In the genomic region with DNA sequence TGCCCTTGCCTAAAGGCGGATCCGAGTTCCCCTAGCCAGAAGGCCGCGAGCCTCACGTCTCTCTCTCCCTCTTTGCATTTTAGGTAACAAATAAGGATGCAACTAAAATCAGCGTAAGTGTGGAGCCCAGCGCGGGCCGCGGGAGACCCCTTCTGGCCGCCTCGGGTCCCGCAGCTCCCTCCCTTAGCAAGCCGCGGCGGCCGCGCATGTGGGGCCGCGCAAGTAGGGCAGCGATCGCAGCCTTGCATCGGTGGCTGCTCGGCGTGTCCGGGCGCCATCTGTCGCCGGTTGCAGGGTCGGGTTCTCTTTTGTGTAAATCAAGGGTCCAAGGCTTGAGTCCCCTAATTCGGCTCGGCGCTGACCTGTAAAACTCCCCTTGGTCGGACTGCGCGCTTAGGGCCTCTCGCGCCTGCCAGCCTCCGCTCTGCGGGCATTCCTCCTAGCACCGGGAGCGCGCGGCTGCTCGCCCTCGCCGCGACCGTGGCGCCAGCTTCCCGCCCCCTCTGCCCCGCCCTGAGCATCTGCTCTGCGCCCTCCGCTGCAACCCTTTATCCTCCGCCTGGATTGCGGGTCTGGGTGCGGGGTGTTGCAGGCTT, we compare ENCODE assay signal across 9 cellular contexts. TPM values are rescaled to one million over a fixed set of nuclear protein-coding genes. Genes with fewer than 3 reads are reported as not detected.
DNase-seq lines count a peak whose midpoint lies in the region; ATAC-seq and TF ChIP-seq lines count a peak whose summit lies in the region.
"Had no signal": no experiment of that assay in that cellular context is flagged by ENCODE, and none has a peak within 500 bp of the region (broad histone marks: within the 10 kb centered on the region; RNA-seq: fewer than 3 reads in every experiment).

No MANE protein-coding gene starts in this region.

- H3K4me3 ChIP-seq in heart right ventricle: peak overlapping the region in 8 of 10 donors; percentile 3 to 44 (median 32)
- no peak overlapping the region for H3K4me3 ChIP-seq in prostate gland
- H3K4me3 ChIP-seq in urinary bladder (ENCODE audit: low read depth, low read length): peak overlapping the region; percentile 6

- ATAC-seq in HG03196 (IDR thresholded peaks at IDR 0.05; ENCODE audit: unreplicated experiment): peak; percentile 58
- ATAC-seq in heart right ventricle: peak; percentile 62 to 83 (median 80)
- no peak for ATAC-seq in HG03439 (IDR thresholded peaks at IDR 0.05; ENCODE audit: unreplicated experiment)

- DNase-seq in RPMI8226: peak; percentile 75
- DNase-seq in heart right ventricle: peak; percentile 25 to 49
- no peak for DNase-seq in prostate gland (ENCODE audit: low spot score)

- H3K9me3 ChIP-seq in heart right ventricle (no peaks in the 10 kb centered on the region), prostate gland (no peaks in the 10 kb centered on the region)
- H3K9me3 ChIP-seq: neutrophil had no signal

- H3K4me3 Mint-ChIP-seq in activated naive CD8-positive, alpha-beta T cell: peak overlapping the region; percentile 77

- no peak for TF ChIP-seq POLR2A in prostate gland (IDR thresholded peaks at IDR 0.05)

- H3K36me3 Mint-ChIP-seq in activated naive CD8-positive, alpha-beta T cell: no peaks in the 10 kb centered on the region

- H3K27me3 ChIP-seq in heart right ventricle: peaks cover 54 to 100% (median 99%) of the 10 kb centered on the region in 7 donors
- peaks cover 70% of the 10 kb centered on the region for H3K27me3 ChIP-seq in prostate gland (replicated peaks; ENCODE audit: insufficient read depth)

- 1% methylated on average over 57 of the region's 57 CpGs for WGBS in heart right ventricle, 2 donors
- WGBS in prostate gland: 2% methylated on average over 57 of the region's 57 CpGs
- WGBS in urinary bladder: under 1% methylated on average over 57 of the region's 57 CpGs

- intact Hi-C loops in heart right ventricle (cut with DNase I) (loop anchor here in 2 of 10 donors (10.0 kb wide), 2 partner anchors 244 to 794 kb away; no protein-coding TSS in a partner anchor), prostate gland (cut with DNase I) (loop anchor here (10.0 kb wide), 1 partner anchor 794 kb away; no protein-coding TSS in a partner anchor)

- peaks cover 6 to 47% (median 40%) of the 10 kb centered on the region in 9 donors for H3K4me1 ChIP-seq in heart right ventricle
- peaks cover 7% of the 10 kb centered on the region for H3K4me1 ChIP-seq in prostate gland (replicated peaks)
- no peaks in the 10 kb centered on the region for H3K4me1 ChIP-seq in urinary bladder (ENCODE audit: insufficient read depth)

- peaks cover 38% of the 10 kb centered on the region for H3K27me3 Mint-ChIP-seq in activated naive CD8-positive, alpha-beta T cell

- H3K27ac ChIP-seq in heart right ventricle (no peak overlapping the region), prostate gland (no peak overlapping the region), urinary bladder (ENCODE audit: low read depth) (no peak overlapping the region)
- H3K27ac ChIP-seq: neutrophil had no signal

- TF ChIP-seq CTCF in GM12874 (IDR thresholded peaks at IDR 0.05; ENCODE audit: insufficient read depth, low read depth, low read length): peak; percentile 79
- peak; percentile 32 to 86 (median 74) for TF ChIP-seq CTCF in heart right ventricle (IDR thresholded peaks at IDR 0.05)
- TF ChIP-seq CTCF in prostate gland (IDR thresholded peaks at IDR 0.05): peak in 3 of 4 experiments; percentile 30 to 50 (median 46)

- H3K4me1 Mint-ChIP-seq in activated naive CD8-positive, alpha-beta T cell (ENCODE audit: low read depth): peaks cover 21% of the 10 kb centered on the region

- no peaks in the 10 kb centered on the region for H3K9me3 Mint-ChIP-seq in activated naive CD8-positive, alpha-beta T cell (ENCODE audit: low read depth)

- no peak overlapping the region for H3K27ac Mint-ChIP-seq in activated naive CD8-positive, alpha-beta T cell

- H3K36me3 ChIP-seq in heart right ventricle (no peaks in the 10 kb centered on the region), prostate gland (no peaks in the 10 kb centered on the region), urinary bladder (ENCODE audit: insufficient read depth) (no peaks in the 10 kb centered on the region)
- H3K36me3 ChIP-seq: neutrophil had no signal

RNA-seq across cellular contexts. Expression of gene VSTM2B, which starts 2.7 kb away (rescaled TPM):
- total RNA-seq in heart right ventricle (not detected), prostate gland (not detected), urinary bladder (not detected)
- polyA plus RNA-seq in heart right ventricle (not detected), urinary bladder (not detected)

Comparison
In these comparisons a context has a peak if more than half of its experiments do, and no peak if none do; other contexts are left out.
1. H3K4me3 ChIP-seq: peak in heart right ventricle (8 of 10) and urinary bladder (single experiment); none in prostate gland (0 of 2).
2. Peak in every context shown above with its lines, with median percentiles within 50 percentile points of each other: CTCF ChIP-seq.